In genomic region chr2:74052732-74053712, GRCh38 we compare ENCODE assay signal across 13 cellular contexts.
DNase-seq lines count a peak whose midpoint lies in the region; ATAC-seq and TF ChIP-seq lines count a peak whose summit lies in the region.
"Had no signal": no experiment of that assay in that cellular context is flagged by ENCODE, and none has a peak within 500 bp of the region (broad histone marks: within the 10 kb centered on the region; RNA-seq: fewer than 3 reads in every experiment).

No MANE protein-coding gene starts in this region.

- peaks cover 4% of the 10 kb centered on the region for H3K4me1 ChIP-seq in body of pancreas

- H3K4me1 Mint-ChIP-seq in activated naive CD8-positive, alpha-beta T cell (ENCODE audit: low read depth) = peaks cover 50% of the 10 kb centered on the region
- peaks cover 27% of the 10 kb centered on the region for H3K4me1 Mint-ChIP-seq in activated naive CD8-positive, alpha-beta T cell treated with anti-CD3 and anti-CD28 coated beads, Interleukin-2, amount 50 U/mL, for 24 hours

- H3K36me3 Mint-ChIP-seq in activated naive CD8-positive, alpha-beta T cell = peaks cover 8% of the 10 kb centered on the region
- H3K36me3 Mint-ChIP-seq in activated naive CD8-positive, alpha-beta T cell treated with anti-CD3 and anti-CD28 coated beads, Interleukin-2, amount 50 U/mL, for 24 hours (ENCODE audit: low read depth) = peaks cover 17% of the 10 kb centered on the region

- H3K27me3 ChIP-seq in body of pancreas = no peaks in the 10 kb centered on the region

- TF ChIP-seq CTCF in choroid plexus epithelial cell (conservative IDR thresholded peaks at IDR 0.05; ENCODE audit: low read depth, low read length) = no peak
- no peak for TF ChIP-seq CTCF in body of pancreas (IDR thresholded peaks at IDR 0.05)

- TF ChIP-seq POLR2A in body of pancreas (IDR thresholded peaks at IDR 0.05) = no peak

- peak overlapping the region; percentile 73 for H3K27ac ChIP-seq in substantia nigra (ENCODE audit: low read depth, low read length, poor library complexity, severe bottlenecking)
- H3K27ac ChIP-seq in body of pancreas = no peak overlapping the region

- no peaks in the 10 kb centered on the region for H3K36me3 ChIP-seq in body of pancreas (replicated peaks in 1 of 2; ENCODE audit: insufficient read depth in 1 of 2, low read depth in 2 of 2)

- no peaks in the 10 kb centered on the region for H3K9me3 Mint-ChIP-seq in activated naive CD8-positive, alpha-beta T cell (ENCODE audit: low read depth)
- H3K9me3 Mint-ChIP-seq in activated naive CD8-positive, alpha-beta T cell treated with anti-CD3 and anti-CD28 coated beads, Interleukin-2, amount 50 U/mL, for 24 hours = no peaks in the 10 kb centered on the region
- H3K9me3 Mint-ChIP-seq: HFFc6 had no signal

- intact Hi-C loops in body of pancreas (cut with DNase I) = no loop called here

- peak overlapping the region; percentile 66 for H3K27ac Mint-ChIP-seq in activated naive CD8-positive, alpha-beta T cell
- H3K27ac Mint-ChIP-seq in activated naive CD8-positive, alpha-beta T cell treated with anti-CD3 and anti-CD28 coated beads, Interleukin-2, amount 50 U/mL, for 24 hours = no peak overlapping the region
- H3K27ac Mint-ChIP-seq: HFFc6 had no signal

- peak overlapping the region; percentile 70 for H3K4me3 Mint-ChIP-seq in activated naive CD8-positive, alpha-beta T cell
- H3K4me3 Mint-ChIP-seq in activated naive CD8-positive, alpha-beta T cell treated with anti-CD3 and anti-CD28 coated beads, Interleukin-2, amount 50 U/mL, for 24 hours = no peak overlapping the region
- H3K4me3 Mint-ChIP-seq: HFFc6 had no signal

- 91 to 92% methylated on average over 8 of the region's 8 CpGs for WGBS in body of pancreas, 2 donors

- H3K27me3 Mint-ChIP-seq in activated naive CD8-positive, alpha-beta T cell = no peaks in the 10 kb centered on the region
- no peaks in the 10 kb centered on the region for H3K27me3 Mint-ChIP-seq in activated naive CD8-positive, alpha-beta T cell treated with anti-CD3 and anti-CD28 coated beads, Interleukin-2, amount 50 U/mL, for 24 hours

- no peak for ATAC-seq in activated naive CD8-positive, alpha-beta T cell treated with anti-CD3 and anti-CD28 coated beads, Interleukin-2, amount 50 U/mL, for 24 hours
- ATAC-seq in HG03442 (IDR thresholded peaks at IDR 0.05; ENCODE audit: unreplicated experiment) (peak; percentile 50), body of pancreas (no peak), HG02763 (IDR thresholded peaks at IDR 0.05; ENCODE audit: unreplicated experiment) (no peak)

- no peak for DNase-seq in activated naive CD8-positive, alpha-beta T cell treated with anti-CD3 and anti-CD28 coated beads, Interleukin-2, amount 50 U/mL, for 24 hours
- DNase-seq in choroid plexus epithelial cell (ENCODE audit: low read depth) (peak; percentile 38), substantia nigra (lab: John Stamatoyannopoulos, UW) (peak in 3 of 49 donors; percentile 21 to 61 (median 51)), body of pancreas (no peak), NOMO-1 treated with dmso at 0.1 percent for 144 hours (lab: John Stamatoyannopoulos, UW; ENCODE audit: unreplicated experiment) (no peak)
- DNase-seq: activated CD4-positive, alpha-beta T cell treated with anti-CD3 and anti-CD28 coated beads, Interleukin-2, amount 50 U/mL, for 48 hours; aorta; HFFc6; NCI-H1105 treated with DMSO at 0.1 percent for 48 hours; NCI-H774 had no signal

- H3K9me3 ChIP-seq in body of pancreas = no peaks in the 10 kb centered on the region

- H3K4me3 ChIP-seq in choroid plexus epithelial cell (ENCODE audit: low read depth, low read length) (no peak overlapping the region), body of pancreas (no peak overlapping the region)
